In the genomic region with DNA sequence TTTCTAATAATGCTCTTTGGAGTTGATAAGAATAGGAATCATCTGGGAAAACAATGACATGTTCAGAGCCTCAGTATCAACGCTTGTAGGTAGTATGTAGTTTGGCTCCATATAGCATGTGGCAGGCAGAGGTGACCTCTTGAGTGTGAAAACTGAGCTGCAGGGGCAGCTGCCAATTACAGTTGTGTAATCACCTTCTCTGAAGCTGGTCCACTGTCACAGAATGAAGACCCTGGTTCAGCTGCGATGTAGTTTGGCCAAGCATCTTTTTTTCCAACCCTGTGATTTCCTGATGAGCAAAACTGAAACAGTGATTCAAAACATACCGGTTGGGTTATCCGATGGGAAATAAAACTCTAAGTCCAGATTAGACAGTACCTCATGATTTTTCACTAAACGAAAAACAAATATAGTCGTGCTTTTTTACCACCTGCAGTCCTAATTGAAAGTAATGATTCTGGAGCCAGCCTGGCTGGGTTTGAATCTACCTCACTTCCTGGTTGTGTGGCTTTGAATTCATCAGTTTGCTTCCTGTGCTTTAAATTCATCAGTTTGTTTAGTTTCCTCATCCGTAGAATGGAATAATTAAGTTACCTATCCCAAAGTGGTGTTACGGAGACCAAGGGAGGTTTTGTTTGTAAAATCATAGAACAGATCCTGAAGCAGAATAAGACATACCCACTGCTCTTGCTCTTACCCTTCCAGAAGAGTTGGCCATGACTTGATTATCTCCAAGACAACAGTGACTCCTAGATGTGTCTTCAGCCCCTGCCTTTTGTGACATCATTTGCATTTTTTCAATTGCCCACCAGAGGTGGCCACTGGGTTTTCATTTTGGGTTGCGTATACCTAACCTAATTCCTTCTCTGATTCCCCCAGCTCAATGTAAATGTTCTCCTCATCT, we compare ENCODE assay signal across 1 cellular context.
TF ChIP-seq lines count a peak whose summit lies in the region.

No MANE protein-coding gene starts in this region.

TF ChIP-seq in H1, 55 proteins besides CTCF, POLR2A, EP300 and RAD21:
- TF ChIP-seq KDM4A (IDR thresholded peaks at IDR 0.05; ENCODE audit: low read depth, low read length, severe bottlenecking) (no peak), CHD2 (IDR thresholded peaks at IDR 0.05; ENCODE audit: low read length) (no peak), RFX5 (IDR thresholded peaks at IDR 0.05; ENCODE audit: borderline replicate concordance, low read depth, low read length) (no peak), BRCA1 (IDR thresholded peaks at IDR 0.05; ENCODE audit: low read depth, low read length) (no peak), EGR1 (IDR thresholded peaks at IDR 0.05; ENCODE audit: borderline replicate concordance, low read depth, low read length) (no peak), PHF8 (conservative IDR thresholded peaks at IDR 0.05; ENCODE audit: low read depth, low read length) (no peak), POLR2AphosphoS5 (IDR thresholded peaks at IDR 0.05; ENCODE audit: low read depth, low read length) (no peak), POU5F1 (IDR thresholded peaks at IDR 0.05; ENCODE audit: low read depth, low read length) (no peak), EZH2 (IDR thresholded peaks at IDR 0.05; ENCODE audit: low read depth, low read length, severe bottlenecking) (no peak), ATF3 (IDR thresholded peaks at IDR 0.05; ENCODE audit: insufficient read depth, low read depth, low read length) (no peak), MAX (IDR thresholded peaks at IDR 0.05) (no peak)
- TF ChIP-seq, protein P1, sequence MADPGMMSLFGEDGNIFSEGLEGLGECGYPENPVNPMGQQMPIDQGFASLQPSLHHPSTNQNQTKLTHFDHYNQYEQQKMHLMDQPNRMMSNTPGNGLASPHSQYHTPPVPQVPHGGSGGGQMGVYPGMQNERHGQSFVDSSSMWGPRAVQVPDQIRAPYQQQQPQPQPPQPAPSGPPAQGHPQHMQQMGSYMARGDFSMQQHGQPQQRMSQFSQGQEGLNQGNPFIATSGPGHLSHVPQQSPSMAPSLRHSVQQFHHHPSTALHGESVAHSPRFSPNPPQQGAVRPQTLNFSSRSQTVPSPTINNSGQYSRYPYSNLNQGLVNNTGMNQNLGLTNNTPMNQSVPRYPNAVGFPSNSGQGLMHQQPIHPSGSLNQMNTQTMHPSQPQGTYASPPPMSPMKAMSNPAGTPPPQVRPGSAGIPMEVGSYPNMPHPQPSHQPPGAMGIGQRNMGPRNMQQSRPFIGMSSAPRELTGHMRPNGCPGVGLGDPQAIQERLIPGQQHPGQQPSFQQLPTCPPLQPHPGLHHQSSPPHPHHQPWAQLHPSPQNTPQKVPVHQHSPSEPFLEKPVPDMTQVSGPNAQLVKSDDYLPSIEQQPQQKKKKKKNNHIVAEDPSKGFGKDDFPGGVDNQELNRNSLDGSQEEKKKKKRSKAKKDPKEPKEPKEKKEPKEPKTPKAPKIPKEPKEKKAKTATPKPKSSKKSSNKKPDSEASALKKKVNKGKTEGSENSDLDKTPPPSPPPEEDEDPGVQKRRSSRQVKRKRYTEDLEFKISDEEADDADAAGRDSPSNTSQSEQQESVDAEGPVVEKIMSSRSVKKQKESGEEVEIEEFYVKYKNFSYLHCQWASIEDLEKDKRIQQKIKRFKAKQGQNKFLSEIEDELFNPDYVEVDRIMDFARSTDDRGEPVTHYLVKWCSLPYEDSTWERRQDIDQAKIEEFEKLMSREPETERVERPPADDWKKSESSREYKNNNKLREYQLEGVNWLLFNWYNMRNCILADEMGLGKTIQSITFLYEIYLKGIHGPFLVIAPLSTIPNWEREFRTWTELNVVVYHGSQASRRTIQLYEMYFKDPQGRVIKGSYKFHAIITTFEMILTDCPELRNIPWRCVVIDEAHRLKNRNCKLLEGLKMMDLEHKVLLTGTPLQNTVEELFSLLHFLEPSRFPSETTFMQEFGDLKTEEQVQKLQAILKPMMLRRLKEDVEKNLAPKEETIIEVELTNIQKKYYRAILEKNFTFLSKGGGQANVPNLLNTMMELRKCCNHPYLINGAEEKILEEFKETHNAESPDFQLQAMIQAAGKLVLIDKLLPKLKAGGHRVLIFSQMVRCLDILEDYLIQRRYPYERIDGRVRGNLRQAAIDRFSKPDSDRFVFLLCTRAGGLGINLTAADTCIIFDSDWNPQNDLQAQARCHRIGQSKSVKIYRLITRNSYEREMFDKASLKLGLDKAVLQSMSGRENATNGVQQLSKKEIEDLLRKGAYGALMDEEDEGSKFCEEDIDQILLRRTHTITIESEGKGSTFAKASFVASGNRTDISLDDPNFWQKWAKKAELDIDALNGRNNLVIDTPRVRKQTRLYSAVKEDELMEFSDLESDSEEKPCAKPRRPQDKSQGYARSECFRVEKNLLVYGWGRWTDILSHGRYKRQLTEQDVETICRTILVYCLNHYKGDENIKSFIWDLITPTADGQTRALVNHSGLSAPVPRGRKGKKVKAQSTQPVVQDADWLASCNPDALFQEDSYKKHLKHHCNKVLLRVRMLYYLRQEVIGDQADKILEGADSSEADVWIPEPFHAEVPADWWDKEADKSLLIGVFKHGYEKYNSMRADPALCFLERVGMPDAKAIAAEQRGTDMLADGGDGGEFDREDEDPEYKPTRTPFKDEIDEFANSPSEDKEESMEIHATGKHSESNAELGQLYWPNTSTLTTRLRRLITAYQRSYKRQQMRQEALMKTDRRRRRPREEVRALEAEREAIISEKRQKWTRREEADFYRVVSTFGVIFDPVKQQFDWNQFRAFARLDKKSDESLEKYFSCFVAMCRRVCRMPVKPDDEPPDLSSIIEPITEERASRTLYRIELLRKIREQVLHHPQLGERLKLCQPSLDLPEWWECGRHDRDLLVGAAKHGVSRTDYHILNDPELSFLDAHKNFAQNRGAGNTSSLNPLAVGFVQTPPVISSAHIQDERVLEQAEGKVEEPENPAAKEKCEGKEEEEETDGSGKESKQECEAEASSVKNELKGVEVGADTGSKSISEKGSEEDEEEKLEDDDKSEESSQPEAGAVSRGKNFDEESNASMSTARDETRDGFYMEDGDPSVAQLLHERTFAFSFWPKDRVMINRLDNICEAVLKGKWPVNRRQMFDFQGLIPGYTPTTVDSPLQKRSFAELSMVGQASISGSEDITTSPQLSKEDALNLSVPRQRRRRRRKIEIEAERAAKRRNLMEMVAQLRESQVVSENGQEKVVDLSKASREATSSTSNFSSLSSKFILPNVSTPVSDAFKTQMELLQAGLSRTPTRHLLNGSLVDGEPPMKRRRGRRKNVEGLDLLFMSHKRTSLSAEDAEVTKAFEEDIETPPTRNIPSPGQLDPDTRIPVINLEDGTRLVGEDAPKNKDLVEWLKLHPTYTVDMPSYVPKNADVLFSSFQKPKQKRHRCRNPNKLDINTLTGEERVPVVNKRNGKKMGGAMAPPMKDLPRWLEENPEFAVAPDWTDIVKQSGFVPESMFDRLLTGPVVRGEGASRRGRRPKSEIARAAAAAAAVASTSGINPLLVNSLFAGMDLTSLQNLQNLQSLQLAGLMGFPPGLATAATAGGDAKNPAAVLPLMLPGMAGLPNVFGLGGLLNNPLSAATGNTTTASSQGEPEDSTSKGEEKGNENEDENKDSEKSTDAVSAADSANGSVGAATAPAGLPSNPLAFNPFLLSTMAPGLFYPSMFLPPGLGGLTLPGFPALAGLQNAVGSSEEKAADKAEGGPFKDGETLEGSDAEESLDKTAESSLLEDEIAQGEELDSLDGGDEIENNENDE (IDR thresholded peaks at IDR 0.05; ENCODE audit: insufficient replicate concordance, low read length) = no peak
- TF ChIP-seq, protein P2, sequence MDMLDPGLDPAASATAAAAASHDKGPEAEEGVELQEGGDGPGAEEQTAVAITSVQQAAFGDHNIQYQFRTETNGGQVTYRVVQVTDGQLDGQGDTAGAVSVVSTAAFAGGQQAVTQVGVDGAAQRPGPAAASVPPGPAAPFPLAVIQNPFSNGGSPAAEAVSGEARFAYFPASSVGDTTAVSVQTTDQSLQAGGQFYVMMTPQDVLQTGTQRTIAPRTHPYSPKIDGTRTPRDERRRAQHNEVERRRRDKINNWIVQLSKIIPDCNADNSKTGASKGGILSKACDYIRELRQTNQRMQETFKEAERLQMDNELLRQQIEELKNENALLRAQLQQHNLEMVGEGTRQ (IDR thresholded peaks at IDR 0.05; ENCODE audit: low read length) = no peak
TF ChIP-seq in H1: peak in this region for 0.
